In genomic region chr17:67390646-67391480, GRCh38 we compare ENCODE assay signal across 9 cellular contexts. TPM values are rescaled to one million over a fixed set of nuclear protein-coding genes. Genes with fewer than 3 reads are reported as not detected.
A peak's percentile ranks its signal among the peaks of the same experiment; 100 is the strongest.
DNase-seq lines count a peak whose midpoint lies in the region; ATAC-seq and TF ChIP-seq lines count a peak whose summit lies in the region.
"Had no signal": no experiment of that assay in that cellular context is flagged by ENCODE, and none has a peak within 500 bp of the region (broad histone marks: within the 10 kb centered on the region; RNA-seq: fewer than 3 reads in every experiment).

No MANE protein-coding gene starts in this region.

- H3K27ac Mint-ChIP-seq in activated T-helper 2 cell treated with anti-CD3 and anti-CD28 coated beads, Interferon-gamma antibody, Interleukin-2, Interleukin-4, amounts not matched to agents 10 μg/mL and 5 μg/mL and 100 μg/mL, durations not matched to agents 14 hours and 24 hours and 36 hours: peak overlapping the region; percentile 85
- H3K27ac Mint-ChIP-seq: memory B cell had no signal

- H3K4me3 Mint-ChIP-seq in activated T-helper 2 cell treated with anti-CD3 and anti-CD28 coated beads, Interferon-gamma antibody, Interleukin-2, Interleukin-4, amounts not matched to agents 10 μg/mL and 5 μg/mL and 100 μg/mL, durations not matched to agents 14 hours and 24 hours and 36 hours (ENCODE audit: low read depth): peak overlapping the region; percentile 67
- H3K4me3 Mint-ChIP-seq: memory B cell had no signal

- H3K9me3 Mint-ChIP-seq in activated T-helper 2 cell treated with anti-CD3 and anti-CD28 coated beads, Interferon-gamma antibody, Interleukin-2, Interleukin-4, amounts not matched to agents 10 μg/mL and 5 μg/mL and 100 μg/mL, durations not matched to agents 14 hours and 24 hours and 36 hours: no peaks in the 10 kb centered on the region
- H3K9me3 Mint-ChIP-seq: memory B cell had no signal

- ATAC-seq in HG02943 (IDR thresholded peaks at IDR 0.05; ENCODE audit: low read depth, unreplicated experiment): peak; percentile 96

- peak; percentile 66 for DNase-seq in SIG-M5 treated with dmso at 0.1 percent for 504 hours (lab: John Stamatoyannopoulos, UW; ENCODE audit: unreplicated experiment)
- DNase-seq in SIG-M5 (lab: John Stamatoyannopoulos, UW): no peak
- DNase-seq in NCI-H82 treated with DMSO at 0.1 percent for 48 hours (lab: John Stamatoyannopoulos, UW; ENCODE audit: unreplicated experiment): peak; percentile 79
- DNase-seq in activated T-helper 2 cell treated with anti-CD3 and anti-CD28 coated beads, Interferon-gamma antibody, Interleukin-2, Interleukin-4, amounts not matched to agents 10 μg/mL and 5 μg/mL and 100 μg/mL, durations not matched to agents 14 hours and 24 hours and 36 hours (ENCODE audit: low spot score): peak; percentile 64
- peak; percentile 79 for DNase-seq in glomerular endothelial cell (ENCODE audit: extremely low read depth, low read depth, low spot score)
- DNase-seq in skeletal muscle cell (ENCODE audit: low read depth): peak; percentile 94
- no peak for DNase-seq in erythroblast (lab: John Stamatoyannopoulos, UW)

- H3K36me3 Mint-ChIP-seq in activated T-helper 2 cell treated with anti-CD3 and anti-CD28 coated beads, Interferon-gamma antibody, Interleukin-2, Interleukin-4, amounts not matched to agents 10 μg/mL and 5 μg/mL and 100 μg/mL, durations not matched to agents 14 hours and 24 hours and 36 hours (ENCODE audit: low read depth): peaks cover 5% of the 10 kb centered on the region
- H3K36me3 Mint-ChIP-seq: memory B cell had no signal

- no peak overlapping the region for H3K4me3 ChIP-seq in skeletal muscle cell (ENCODE audit: low read depth, low read length)

- peaks cover 35% of the 10 kb centered on the region for H3K4me1 Mint-ChIP-seq in activated T-helper 2 cell treated with anti-CD3 and anti-CD28 coated beads, Interferon-gamma antibody, Interleukin-2, Interleukin-4, amounts not matched to agents 10 μg/mL and 5 μg/mL and 100 μg/mL, durations not matched to agents 14 hours and 24 hours and 36 hours (ENCODE audit: low read depth)

- TF ChIP-seq POLR2A in erythroblast (IDR thresholded peaks at IDR 0.05; ENCODE audit: low read length): no peak

- H3K27me3 Mint-ChIP-seq in activated T-helper 2 cell treated with anti-CD3 and anti-CD28 coated beads, Interferon-gamma antibody, Interleukin-2, Interleukin-4, amounts not matched to agents 10 μg/mL and 5 μg/mL and 100 μg/mL, durations not matched to agents 14 hours and 24 hours and 36 hours (ENCODE audit: low read depth): no peaks in the 10 kb centered on the region
- H3K27me3 Mint-ChIP-seq: memory B cell had no signal

- intact Hi-C loops in activated T-helper 2 cell treated with anti-CD3 and anti-CD28 coated beads, Interferon-gamma antibody, Interleukin-2, Interleukin-4, amounts not matched to agents 10 μg/mL and 5 μg/mL and 100 μg/mL, durations not matched to agents 14 hours and 24 hours and 36 hours (cut with micrococcal nuclease): loop anchor here (1.0 to 2.0 kb wide), 4 partner anchors 14 to 62 kb away; partner anchors contain the start of gene PITPNC1

RNA-seq across cellular contexts. Expression of gene PITPNC1, which starts 13.8 kb away (rescaled TPM):
- total RNA-seq in activated T-helper 2 cell treated with anti-CD3 and anti-CD28 coated beads, Interferon-gamma antibody, Interleukin-2, Interleukin-4, amounts not matched to agents 10 μg/mL and 5 μg/mL and 100 μg/mL, durations not matched to agents 14 hours and 24 hours and 36 hours: 10.9 and 11.2 TPM in 2 replicates
- total RNA-seq in glomerular endothelial cell: 10.7 and 13.0 TPM in 2 replicates

RNA-seq across cellular contexts. Expression of gene PSMD12, which starts 24.5 kb away (rescaled TPM):
- total RNA-seq in activated T-helper 2 cell treated with anti-CD3 and anti-CD28 coated beads, Interferon-gamma antibody, Interleukin-2, Interleukin-4, amounts not matched to agents 10 μg/mL and 5 μg/mL and 100 μg/mL, durations not matched to agents 14 hours and 24 hours and 36 hours: 75.1 and 75.4 TPM in 2 replicates
- total RNA-seq in glomerular endothelial cell: 23.9 and 42.6 TPM in 2 replicates

Comparison
In these comparisons a context has a peak if more than half of its experiments do, and no peak if none do; other contexts are left out.
1. DNase-seq: peak in SIG-M5 treated with dmso at 0.1 percent for 504 hours (single experiment), NCI-H82 treated with DMSO at 0.1 percent for 48 hours (single experiment), activated T-helper 2 cell treated with anti-CD3 and anti-CD28 coated beads, Interferon-gamma antibody, Interleukin-2, Interleukin-4, amounts not matched to agents 10 μg/mL and 5 μg/mL and 100 μg/mL, durations not matched to agents 14 hours and 24 hours and 36 hours (single experiment), glomerular endothelial cell (single experiment) and skeletal muscle cell (single experiment); none in SIG-M5 (single experiment) and erythroblast (0 of 2).